In the genomic region with DNA sequence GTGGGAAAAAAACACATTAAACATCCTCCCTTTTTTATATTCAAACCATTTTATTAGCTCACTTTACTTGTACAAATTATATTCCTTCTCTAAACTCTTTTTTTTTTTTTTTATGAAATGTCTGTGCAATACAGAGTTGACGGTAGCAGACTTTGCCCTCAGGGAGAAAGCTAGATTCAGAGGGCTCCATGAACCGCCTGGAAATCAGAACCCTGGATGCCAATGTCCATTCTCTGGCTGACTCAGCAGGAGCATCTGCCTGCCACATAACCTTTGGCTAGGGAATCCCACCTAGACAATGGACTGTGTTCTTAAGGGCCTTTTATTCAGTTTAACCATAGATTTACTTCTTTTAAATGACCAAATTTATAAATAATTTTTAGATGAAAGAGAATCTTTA, we compare ENCODE assay signal across 1 cellular context.
TF ChIP-seq lines count a peak whose summit lies in the region.

No MANE protein-coding gene starts in this region.

TF ChIP-seq in GM23338, 12 proteins besides CTCF, POLR2A, EP300 and RAD21 (continued from another document):
- TF ChIP-seq, protein P1, sequence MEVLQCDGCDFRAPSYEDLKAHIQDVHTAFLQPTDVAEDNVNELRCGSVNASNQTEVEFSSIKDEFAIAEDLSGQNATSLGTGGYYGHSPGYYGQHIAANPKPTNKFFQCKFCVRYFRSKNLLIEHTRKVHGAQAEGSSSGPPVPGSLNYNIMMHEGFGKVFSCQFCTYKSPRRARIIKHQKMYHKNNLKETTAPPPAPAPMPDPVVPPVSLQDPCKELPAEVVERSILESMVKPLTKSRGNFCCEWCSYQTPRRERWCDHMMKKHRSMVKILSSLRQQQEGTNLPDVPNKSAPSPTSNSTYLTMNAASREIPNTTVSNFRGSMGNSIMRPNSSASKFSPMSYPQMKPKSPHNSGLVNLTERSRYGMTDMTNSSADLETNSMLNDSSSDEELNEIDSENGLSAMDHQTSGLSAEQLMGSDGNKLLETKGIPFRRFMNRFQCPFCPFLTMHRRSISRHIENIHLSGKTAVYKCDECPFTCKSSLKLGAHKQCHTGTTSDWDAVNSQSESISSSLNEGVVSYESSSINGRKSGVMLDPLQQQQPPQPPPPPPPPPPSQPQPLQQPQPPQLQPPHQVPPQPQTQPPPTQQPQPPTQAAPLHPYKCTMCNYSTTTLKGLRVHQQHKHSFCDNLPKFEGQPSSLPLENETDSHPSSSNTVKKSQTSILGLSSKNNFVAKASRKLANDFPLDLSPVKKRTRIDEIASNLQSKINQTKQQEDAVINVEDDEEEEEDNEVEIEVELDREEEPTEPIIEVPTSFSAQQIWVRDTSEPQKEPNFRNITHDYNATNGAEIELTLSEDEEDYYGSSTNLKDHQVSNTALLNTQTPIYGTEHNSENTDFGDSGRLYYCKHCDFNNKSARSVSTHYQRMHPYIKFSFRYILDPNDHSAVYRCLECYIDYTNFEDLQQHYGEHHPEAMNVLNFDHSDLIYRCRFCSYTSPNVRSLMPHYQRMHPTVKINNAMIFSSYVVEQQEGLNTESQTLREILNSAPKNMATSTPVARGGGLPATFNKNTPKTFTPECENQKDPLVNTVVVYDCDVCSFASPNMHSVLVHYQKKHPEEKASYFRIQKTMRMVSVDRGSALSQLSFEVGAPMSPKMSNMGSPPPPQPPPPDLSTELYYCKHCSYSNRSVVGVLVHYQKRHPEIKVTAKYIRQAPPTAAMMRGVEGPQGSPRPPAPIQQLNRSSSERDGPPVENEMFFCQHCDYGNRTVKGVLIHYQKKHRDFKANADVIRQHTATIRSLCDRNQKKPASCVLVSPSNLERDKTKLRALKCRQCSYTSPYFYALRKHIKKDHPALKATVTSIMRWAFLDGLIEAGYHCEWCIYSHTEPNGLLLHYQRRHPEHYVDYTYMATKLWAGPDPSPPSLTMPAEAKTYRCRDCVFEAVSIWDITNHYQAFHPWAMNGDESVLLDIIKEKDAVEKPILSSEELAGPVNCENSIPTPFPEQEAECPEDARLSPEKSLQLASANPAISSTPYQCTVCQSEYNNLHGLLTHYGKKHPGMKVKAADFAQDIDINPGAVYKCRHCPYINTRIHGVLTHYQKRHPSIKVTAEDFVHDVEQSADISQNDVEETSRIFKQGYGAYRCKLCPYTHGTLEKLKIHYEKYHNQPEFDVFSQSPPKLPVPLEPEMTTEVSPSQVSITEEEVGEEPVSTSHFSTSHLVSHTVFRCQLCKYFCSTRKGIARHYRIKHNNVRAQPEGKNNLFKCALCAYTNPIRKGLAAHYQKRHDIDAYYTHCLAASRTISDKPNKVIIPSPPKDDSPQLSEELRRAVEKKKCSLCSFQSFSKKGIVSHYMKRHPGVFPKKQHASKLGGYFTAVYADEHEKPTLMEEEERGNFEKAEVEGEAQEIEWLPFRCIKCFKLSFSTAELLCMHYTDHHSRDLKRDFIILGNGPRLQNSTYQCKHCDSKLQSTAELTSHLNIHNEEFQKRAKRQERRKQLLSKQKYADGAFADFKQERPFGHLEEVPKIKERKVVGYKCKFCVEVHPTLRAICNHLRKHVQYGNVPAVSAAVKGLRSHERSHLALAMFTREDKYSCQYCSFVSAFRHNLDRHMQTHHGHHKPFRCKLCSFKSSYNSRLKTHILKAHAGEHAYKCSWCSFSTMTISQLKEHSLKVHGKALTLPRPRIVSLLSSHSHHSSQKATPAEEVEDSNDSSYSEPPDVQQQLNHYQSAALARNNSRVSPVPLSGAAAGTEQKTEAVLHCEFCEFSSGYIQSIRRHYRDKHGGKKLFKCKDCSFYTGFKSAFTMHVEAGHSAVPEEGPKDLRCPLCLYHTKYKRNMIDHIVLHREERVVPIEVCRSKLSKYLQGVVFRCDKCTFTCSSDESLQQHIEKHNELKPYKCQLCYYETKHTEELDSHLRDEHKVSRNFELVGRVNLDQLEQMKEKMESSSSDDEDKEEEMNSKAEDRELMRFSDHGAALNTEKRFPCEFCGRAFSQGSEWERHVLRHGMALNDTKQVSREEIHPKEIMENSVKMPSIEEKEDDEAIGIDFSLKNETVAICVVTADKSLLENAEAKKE (CRISPR knock-in tag; IDR thresholded peaks at IDR 0.05): no peak
- no peak for TF ChIP-seq CREB1 (CRISPR knock-in tag; IDR thresholded peaks at IDR 0.05; ENCODE audit: low read depth)
- TF ChIP-seq JUNB (IDR thresholded peaks at IDR 0.05; ENCODE audit: unreplicated experiment): no peak
- TF ChIP-seq EZH2phosphoT487 (IDR thresholded peaks at IDR 0.05; ENCODE audit: unreplicated experiment): no peak
- TF ChIP-seq, protein P2, sequence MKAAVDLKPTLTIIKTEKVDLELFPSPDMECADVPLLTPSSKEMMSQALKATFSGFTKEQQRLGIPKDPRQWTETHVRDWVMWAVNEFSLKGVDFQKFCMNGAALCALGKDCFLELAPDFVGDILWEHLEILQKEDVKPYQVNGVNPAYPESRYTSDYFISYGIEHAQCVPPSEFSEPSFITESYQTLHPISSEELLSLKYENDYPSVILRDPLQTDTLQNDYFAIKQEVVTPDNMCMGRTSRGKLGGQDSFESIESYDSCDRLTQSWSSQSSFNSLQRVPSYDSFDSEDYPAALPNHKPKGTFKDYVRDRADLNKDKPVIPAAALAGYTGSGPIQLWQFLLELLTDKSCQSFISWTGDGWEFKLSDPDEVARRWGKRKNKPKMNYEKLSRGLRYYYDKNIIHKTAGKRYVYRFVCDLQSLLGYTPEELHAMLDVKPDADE (IDR thresholded peaks at IDR 0.05): no peak
- TF ChIP-seq NANOG (IDR thresholded peaks at IDR 0.05; ENCODE audit: borderline replicate concordance): no peak
- TF ChIP-seq ZNF114 (CRISPR knock-in tag; IDR thresholded peaks at IDR 0.05): no peak
- no peak for TF ChIP-seq ZNF331 (CRISPR knock-in tag; IDR thresholded peaks at IDR 0.05; ENCODE audit: low read depth)
- TF ChIP-seq EZH2 (IDR thresholded peaks at IDR 0.05; ENCODE audit: low read depth, unreplicated experiment): no peak
TF ChIP-seq in GM23338: peak in this region for 0.
